8 cellular contexts compared by ENCODE assay signal in genomic region chr22:39040538-39041296, GRCh38. TPM values are rescaled to one million over a fixed set of nuclear protein-coding genes. Genes with fewer than 3 reads are reported as not detected.
A peak's percentile ranks its signal among the peaks of the same experiment; 100 is the strongest.
DNase-seq lines count a peak whose midpoint lies in the region; ATAC-seq and TF ChIP-seq lines count a peak whose summit lies in the region.
"Not testable (repeated sequence)": the region's sequence is repeated elsewhere in the genome, so short reads cannot be mapped to it uniquely, and the experiment has no call there.

TSS of gene APOBEC3F (plus strand) at chr22:39040864. CDS start at chr22:39040961, 97 bp downstream.

- H3K27ac ChIP-seq in HUES64 (ENCODE audit: low read depth, low read length) (peak within 1 kb of the TSS; percentile 84; the same call in 1 of the 2 replicates), foreskin keratinocyte (peak within 1 kb of the TSS; percentile 71)

- H3K4me1 ChIP-seq in HUES64 (ENCODE audit: insufficient read depth, low read length); foreskin keratinocyte: not testable (repeated sequence)

- DNase-seq in ELF-1 (ENCODE audit: low read depth, low spot score) = peak; percentile 74
- DNase-seq in foreskin keratinocyte = peak; percentile 17 to 42
- peak; percentile 73 for DNase-seq in stimulated activated naive CD8-positive, alpha-beta T cell treated with anti-CD3 and anti-CD28 coated beads, Interleukin-15, Interleukin-2, amounts not matched to agents 100 U/mL and 50 U/mL, for 24 hours

- peak within 1 kb of the TSS; percentile 52 for H3K9ac ChIP-seq in HUES64 (ENCODE audit: low read depth, low read length)

- H3K9me3 ChIP-seq in HUES64 (ENCODE audit: insufficient read depth, low read depth, low read length) = not testable (repeated sequence)

- not testable (repeated sequence) for H3K27me3 ChIP-seq in HUES64 (ENCODE audit: insufficient read depth, low read length); foreskin keratinocyte

- not testable (repeated sequence) for H3K36me3 ChIP-seq in HUES64 (ENCODE audit: insufficient read depth, low read length)

- H3K9me3 Mint-ChIP-seq in T-helper 1 cell treated with Interleukin-12 subunit alpha and Interleukin-12 subunit beta and Interleukin-4 antibody, amounts not matched to agents 30 μg/mL and 1 μg/mL, for 36 hours; activated naive CD4-positive, alpha-beta T cell treated with anti-CD3 and anti-CD28 coated beads, Interleukin-2, amount 50 U/mL, for 24 hours; nephron: not testable (repeated sequence)

- ATAC-seq in GM21737 (IDR thresholded peaks at IDR 0.05; ENCODE audit: unreplicated experiment) = peak; percentile 80
- ATAC-seq in foreskin keratinocyte = peak; percentile 76
- peak; percentile 97 for ATAC-seq in stimulated activated naive CD8-positive, alpha-beta T cell treated with anti-CD3 and anti-CD28 coated beads, Interleukin-15, Interleukin-2, amounts not matched to agents 100 U/mL and 50 U/mL, for 24 hours

- peak within 1 kb of the TSS; percentile 88 for H3K4me3 Mint-ChIP-seq in T-helper 1 cell treated with Interleukin-12 subunit alpha and Interleukin-12 subunit beta and Interleukin-4 antibody, amounts not matched to agents 30 μg/mL and 1 μg/mL, for 36 hours
- peak within 1 kb of the TSS; percentile 86 for H3K4me3 Mint-ChIP-seq in activated naive CD4-positive, alpha-beta T cell treated with anti-CD3 and anti-CD28 coated beads, Interleukin-2, amount 50 U/mL, for 24 hours
- H3K4me3 Mint-ChIP-seq in nephron = peak within 1 kb of the TSS; percentile 92 to 95 (median 92)

- H3K27me3 Mint-ChIP-seq in T-helper 1 cell treated with Interleukin-12 subunit alpha and Interleukin-12 subunit beta and Interleukin-4 antibody, amounts not matched to agents 30 μg/mL and 1 μg/mL, for 36 hours (ENCODE audit: low read depth); activated naive CD4-positive, alpha-beta T cell treated with anti-CD3 and anti-CD28 coated beads, Interleukin-2, amount 50 U/mL, for 24 hours; nephron (ENCODE audit: low read depth): not testable (repeated sequence)

- 3% methylated on average over 18 of the region's 21 CpGs for WGBS in HUES64

- H3K4me1 Mint-ChIP-seq in T-helper 1 cell treated with Interleukin-12 subunit alpha and Interleukin-12 subunit beta and Interleukin-4 antibody, amounts not matched to agents 30 μg/mL and 1 μg/mL, for 36 hours (ENCODE audit: low read depth) = peaks cover 26% of the 10 kb centered on the region
- H3K4me1 Mint-ChIP-seq in activated naive CD4-positive, alpha-beta T cell treated with anti-CD3 and anti-CD28 coated beads, Interleukin-2, amount 50 U/mL, for 24 hours = peaks cover 46% of the 10 kb centered on the region
- not testable (repeated sequence) for H3K4me1 Mint-ChIP-seq in nephron

- peak within 1 kb of the TSS; percentile 88 for H3K27ac Mint-ChIP-seq in T-helper 1 cell treated with Interleukin-12 subunit alpha and Interleukin-12 subunit beta and Interleukin-4 antibody, amounts not matched to agents 30 μg/mL and 1 μg/mL, for 36 hours
- H3K27ac Mint-ChIP-seq in activated naive CD4-positive, alpha-beta T cell treated with anti-CD3 and anti-CD28 coated beads, Interleukin-2, amount 50 U/mL, for 24 hours = peak within 1 kb of the TSS; percentile 90
- H3K27ac Mint-ChIP-seq in nephron = peak within 1 kb of the TSS; percentile 87 to 97 (median 96)

- H3K36me3 Mint-ChIP-seq in T-helper 1 cell treated with Interleukin-12 subunit alpha and Interleukin-12 subunit beta and Interleukin-4 antibody, amounts not matched to agents 30 μg/mL and 1 μg/mL, for 36 hours (ENCODE audit: low read depth); activated naive CD4-positive, alpha-beta T cell treated with anti-CD3 and anti-CD28 coated beads, Interleukin-2, amount 50 U/mL, for 24 hours; nephron (ENCODE audit: low read depth): not testable (repeated sequence)

- H3K4me3 ChIP-seq in HUES64 (ENCODE audit: low read length) = peak within 1 kb of the TSS; percentile 52

- not testable (repeated sequence) for TF ChIP-seq CTCF in foreskin keratinocyte (conservative IDR thresholded peaks at IDR 0.05); nephron (IDR thresholded peaks at IDR 0.05; ENCODE audit: unreplicated experiment in 3 of 3)

RNA-seq across cellular contexts. Expression of gene APOBEC3F, which starts in this region (rescaled TPM):
- polyA plus RNA-seq in HUES64 (2013, experiment 1 of 2) = 2.4 TPM
- 4.2 TPM for polyA plus RNA-seq in HUES64 (2013, experiment 2 of 2)
- total RNA-seq in foreskin keratinocyte = 4.6 and 4.8 TPM in 2 replicates
- polyA plus RNA-seq in foreskin keratinocyte = 5.7 and 6.5 TPM in 2 replicates

Comparison
In these comparisons a context has a peak if more than half of its experiments do, and no peak if none do; other contexts are left out.
1. Peak in every context shown above with its lines: DNase-seq, ATAC-seq, H3K4me3 ChIP-seq and H3K27ac ChIP-seq.